1 cellular context compared by ENCODE assay signal in genomic region chr11:113474362-113475159, GRCh38.
TF ChIP-seq lines count a peak whose summit lies in the region.

No MANE protein-coding gene starts in this region.

TF ChIP-seq in HEK293, 187 proteins besides CTCF, POLR2A, EP300 and RAD21 (continued from another document and continues in another):
- TF ChIP-seq ZNF280D (tag by site-specific recombination; IDR thresholded peaks at IDR 0.05) (no peak), ZNF600 (tag by site-specific recombination; IDR thresholded peaks at IDR 0.05) (peak; percentile 83), ZNF169 (tag by site-specific recombination; IDR thresholded peaks at IDR 0.05) (no peak), ZNF48 (tag by site-specific recombination; IDR thresholded peaks at IDR 0.05) (no peak), TRIM28 (IDR thresholded peaks at IDR 0.05; ENCODE audit: borderline replicate concordance, low read length) (peak; percentile 64; the same call in 1 of the 2 replicates), ZNF580 (tag by site-specific recombination; IDR thresholded peaks at IDR 0.05) (no peak), GLIS2 (tag by site-specific recombination; IDR thresholded peaks at IDR 0.05) (peak; percentile 68; the same call in 1 of the 2 replicates), ZBTB6 (tag by site-specific recombination; IDR thresholded peaks at IDR 0.05) (no peak), ZNF335 (tag by site-specific recombination; conservative IDR thresholded peaks at IDR 0.05) (peak; percentile 99), ZNF488 (tag by site-specific recombination; IDR thresholded peaks at IDR 0.05) (no peak), ZBTB49 (tag by site-specific recombination; IDR thresholded peaks at IDR 0.05; ENCODE audit: low read depth) (no peak), ZNF768 (tag by site-specific recombination; IDR thresholded peaks at IDR 0.05) (no peak), ZNF501 (tag by site-specific recombination; IDR thresholded peaks at IDR 0.05) (0 out of 2 replicates have a peak, but pooled peaks have one; percentile 32), GLI2 (tag by site-specific recombination; IDR thresholded peaks at IDR 0.05; ENCODE audit: borderline replicate concordance, low read depth) (no peak), KLF9 (tag by site-specific recombination; IDR thresholded peaks at IDR 0.05; ENCODE audit: low read depth) (no peak), ZNF837 (tag by site-specific recombination; IDR thresholded peaks at IDR 0.05) (no peak), IKZF3 (tag by site-specific recombination; IDR thresholded peaks at IDR 0.05) (peak; percentile 74), ZNF174 (tag by site-specific recombination; IDR thresholded peaks at IDR 0.05) (no peak), ZNF555 (tag by site-specific recombination; conservative IDR thresholded peaks at IDR 0.05) (no peak), ZFP37 (tag by site-specific recombination; IDR thresholded peaks at IDR 0.05) (no peak), ZNF664 (tag by site-specific recombination; IDR thresholded peaks at IDR 0.05) (no peak), ZNF544 (tag by site-specific recombination; IDR thresholded peaks at IDR 0.05) (no peak), ZNF791 (tag by site-specific recombination; IDR thresholded peaks at IDR 0.05) (no peak), ZNF510 (tag by site-specific recombination; IDR thresholded peaks at IDR 0.05; ENCODE audit: insufficient replicate concordance) (no peak), ZNF155 (tag by site-specific recombination; IDR thresholded peaks at IDR 0.05) (no peak), ZBTB17 (tag by site-specific recombination; IDR thresholded peaks at IDR 0.05) (peak; percentile 93), SCRT1 (tag by site-specific recombination; IDR thresholded peaks at IDR 0.05; ENCODE audit: borderline replicate concordance) (no peak), PBX3 (CRISPR knock-in tag; IDR thresholded peaks at IDR 0.05) (peak; percentile 92), ZNF660 (tag by site-specific recombination; IDR thresholded peaks at IDR 0.05) (no peak), ZNF701 (tag by site-specific recombination; IDR thresholded peaks at IDR 0.05) (no peak), ZSCAN23 (tag by site-specific recombination; IDR thresholded peaks at IDR 0.05) (no peak), ZNF423 (tag by site-specific recombination; IDR thresholded peaks at IDR 0.05) (no peak), ZNF473 (tag by site-specific recombination; IDR thresholded peaks at IDR 0.05) (no peak), ZNF707 (tag by site-specific recombination; IDR thresholded peaks at IDR 0.05) (no peak), TSHZ1 (tag by site-specific recombination; IDR thresholded peaks at IDR 0.05; ENCODE audit: borderline replicate concordance) (no peak), HOXA7 (CRISPR knock-in tag; IDR thresholded peaks at IDR 0.05; ENCODE audit: borderline replicate concordance) (no peak), ZNF654 (tag by site-specific recombination; IDR thresholded peaks at IDR 0.05; ENCODE audit: low read depth) (no peak), OVOL3 (tag by site-specific recombination; IDR thresholded peaks at IDR 0.05) (no peak), ZNF26 (tag by site-specific recombination; IDR thresholded peaks at IDR 0.05) (no peak), HIC1 (tag by site-specific recombination; IDR thresholded peaks at IDR 0.05) (no peak)
